In genomic region chr4:158964114-158964727, GRCh38 we compare ENCODE assay signal across 18 cellular contexts.
"Had no signal": no experiment of that assay in that cellular context is flagged by ENCODE, and none has a peak within 500 bp of the region (broad histone marks: within the 10 kb centered on the region; RNA-seq: fewer than 3 reads in every experiment).

No MANE protein-coding gene starts in this region.

- FAIRE-seq: endothelial cell of umbilical vein had no signal

- H3K27ac ChIP-seq: cardiac muscle cell, esophagus squamous epithelium, tibial artery, VCaP had no signal

- ATAC-seq: natural killer cell had no signal

- H3K4me1 ChIP-seq: esophagus squamous epithelium, tibial artery had no signal

- H3K4me3 ChIP-seq: cardiac muscle cell, esophagus squamous epithelium, tibial artery had no signal

- H3K9me3 Mint-ChIP-seq: activated T-helper 1 cell treated with anti-CD3 and anti-CD28 coated beads, Interleukin-12 subunit alpha, Interleukin-12 subunit beta, Interleukin-2, Interleukin-4 antibody, amounts not matched to agents 30 ng/mL and 10 ng/mL and 1 ng/mL, durations not matched to agents 14 hours and 24 hours and 36 hours; natural killer cell had no signal

- H3K9me3 ChIP-seq: esophagus squamous epithelium, tibial artery had no signal

- H3K36me3 ChIP-seq: cardiac muscle cell, esophagus squamous epithelium, tibial artery had no signal

- H3K36me3 Mint-ChIP-seq: activated naive CD8-positive, alpha-beta T cell; natural killer cell had no signal

- H3K27me3 ChIP-seq: cardiac muscle cell, esophagus squamous epithelium, tibial artery had no signal

- H3K27ac Mint-ChIP-seq: activated naive CD8-positive, alpha-beta T cell; activated T-helper 1 cell treated with anti-CD3 and anti-CD28 coated beads, Interleukin-12 subunit alpha, Interleukin-12 subunit beta, Interleukin-2, Interleukin-4 antibody, amounts not matched to agents 30 ng/mL and 10 ng/mL and 1 ng/mL, durations not matched to agents 14 hours and 24 hours and 36 hours; natural killer cell had no signal

- H3K4me1 Mint-ChIP-seq: natural killer cell had no signal

- H3K4me3 Mint-ChIP-seq: activated naive CD8-positive, alpha-beta T cell; activated T-helper 1 cell treated with anti-CD3 and anti-CD28 coated beads, Interleukin-12 subunit alpha, Interleukin-12 subunit beta, Interleukin-2, Interleukin-4 antibody, amounts not matched to agents 30 ng/mL and 10 ng/mL and 1 ng/mL, durations not matched to agents 14 hours and 24 hours and 36 hours; natural killer cell had no signal

- DNase-seq: activated CD4-positive, alpha-beta T cell treated with anti-CD3 and anti-CD28 coated beads for 1 hour; activated CD4-positive, alpha-beta T cell treated with anti-CD3 and anti-CD28 coated beads, Interleukin-2, amount 50 U/mL, for 48 hours; activated gamma-delta T cell treated with Interleukin-2 at 50 U/mL for 16 hours; activated T-cell treated with anti-CD3 and anti-CD28 coated beads for 4 hours; dermis blood vessel endothelial cell; effector memory CD4-positive, alpha-beta T cell; esophagus squamous epithelium; natural killer cell; nucleus accumbens; retina; stimulated activated CD8-positive, alpha-beta memory T cell treated with anti-CD3 and anti-CD28 coated beads, Interleukin-4, amount 100 ng/mL, for 48 hours; stimulated activated naive CD4-positive, alpha-beta T cell; tibial artery had no signal
